18 cellular contexts compared by ENCODE assay signal in genomic region chr6:140440223-140440810, GRCh38.
A peak's percentile ranks its signal among the peaks of the same experiment; 100 is the strongest.
DNase-seq lines count a peak whose midpoint lies in the region; ATAC-seq and TF ChIP-seq lines count a peak whose summit lies in the region.
"Had no signal": no experiment of that assay in that cellular context is flagged by ENCODE, and none has a peak within 500 bp of the region (broad histone marks: within the 10 kb centered on the region; RNA-seq: fewer than 3 reads in every experiment).

No MANE protein-coding gene starts in this region.

- no peak overlapping the region for H3K56ac ChIP-seq in H9 (ENCODE audit: insufficient read length, low read depth, low read length)

- H4K5ac ChIP-seq in H9 (ENCODE audit: insufficient read length, low read depth, low read length): no peak overlapping the region

- H3K4me2 ChIP-seq in H9 (ENCODE audit: insufficient read depth, insufficient read length, low read length): no peak overlapping the region
- peak overlapping the region; percentile 16 for H3K4me2 ChIP-seq in parathyroid adenoma (ENCODE audit: low read length)

- H3K14ac ChIP-seq in H9 (ENCODE audit: insufficient read depth, low read length): no peak overlapping the region

- peak overlapping the region; percentile 60 to 91 (median 84); a peak in 5 of 7 replicates for H3K27ac Mint-ChIP-seq in H9
- H3K27ac Mint-ChIP-seq in CD8-positive, alpha-beta memory T cell: no peak overlapping the region
- H3K27ac Mint-ChIP-seq: activated CD8-positive, alpha-beta memory T cell treated with anti-CD3 and anti-CD28 coated beads, Interleukin-2, amount 10 ng/mL, durations not matched to agents 7 days and 5 days; activated naive CD8-positive, alpha-beta T cell treated with anti-CD3 and anti-CD28 coated beads, Interleukin-2, amount 10 ng/mL, durations not matched to agents 7 days and 5 days; B cell; stimulated activated naive CD8-positive, alpha-beta T cell treated with anti-CD3 and anti-CD28 coated beads, Interleukin-15, amount 100 ng/mL, for 72 hours; T-helper 1 cell treated with Interleukin-12 subunit alpha and Interleukin-12 subunit beta and Interleukin-4 antibody, amounts not matched to agents 30 μg/mL and 1 μg/mL, for 36 hours had no signal

- H3K4me3 Mint-ChIP-seq in H9: no peak overlapping the region
- no peak overlapping the region for H3K4me3 Mint-ChIP-seq in CD8-positive, alpha-beta memory T cell
- H3K4me3 Mint-ChIP-seq: activated CD8-positive, alpha-beta memory T cell treated with anti-CD3 and anti-CD28 coated beads, Interleukin-2, amount 10 ng/mL, durations not matched to agents 7 days and 5 days; activated naive CD8-positive, alpha-beta T cell treated with anti-CD3 and anti-CD28 coated beads, Interleukin-2, amount 10 ng/mL, durations not matched to agents 7 days and 5 days; B cell; stimulated activated naive CD8-positive, alpha-beta T cell treated with anti-CD3 and anti-CD28 coated beads, Interleukin-15, amount 100 ng/mL, for 72 hours; T-helper 1 cell treated with Interleukin-12 subunit alpha and Interleukin-12 subunit beta and Interleukin-4 antibody, amounts not matched to agents 30 μg/mL and 1 μg/mL, for 36 hours; type B pancreatic cell had no signal

- no peak for ATAC-seq in Panc1
- ATAC-seq: activated CD8-positive, alpha-beta memory T cell treated with anti-CD3 and anti-CD28 coated beads, Interleukin-2, amount 10 ng/mL, durations not matched to agents 7 days and 5 days; stimulated activated naive CD8-positive, alpha-beta T cell treated with anti-CD3 and anti-CD28 coated beads, Interleukin-15, amount 100 ng/mL, for 72 hours had no signal

- in situ Hi-C loops in Panc1 (cut with HindIII; ENCODE audit: low pct_unique_long_range_greater_than_20kb, low sequenced_read_pairs): no loop called here

- no TSS peak for BruUV-seq in Panc1 (replicated peaks; lab: Mats Ljungman, UMichigan)

- peaks cover 18% of the 10 kb centered on the region in 2 experiments for H3K9me3 Mint-ChIP-seq in H9
- no peaks in the 10 kb centered on the region for H3K9me3 Mint-ChIP-seq in CD8-positive, alpha-beta memory T cell
- H3K9me3 Mint-ChIP-seq: activated naive CD8-positive, alpha-beta T cell treated with anti-CD3 and anti-CD28 coated beads, Interleukin-2, amount 10 ng/mL, durations not matched to agents 7 days and 5 days; stimulated activated naive CD8-positive, alpha-beta T cell treated with anti-CD3 and anti-CD28 coated beads, Interleukin-15, amount 100 ng/mL, for 72 hours; T-helper 1 cell treated with Interleukin-12 subunit alpha and Interleukin-12 subunit beta and Interleukin-4 antibody, amounts not matched to agents 30 μg/mL and 1 μg/mL, for 36 hours had no signal

- no peaks in the 10 kb centered on the region for H3K23me2 ChIP-seq in H9 (ENCODE audit: insufficient read length, low read depth, low read length, poor library complexity, severe bottlenecking)

- H3K4ac ChIP-seq in H9 (ENCODE audit: low read depth, low read length): no peak overlapping the region

- no peak overlapping the region for H2BK20ac ChIP-seq in H9 (ENCODE audit: low read depth, low read length, poor library complexity, severe bottlenecking)

- H3K4me3 ChIP-seq in Panc1 (ENCODE audit: low read depth in 2 of 2, low read length in 2 of 2) (no peak overlapping the region), iPS-18a (ENCODE audit: low read length) (peak overlapping the region; percentile 30), parathyroid adenoma (ENCODE audit: low read depth, low read length) (peak overlapping the region; percentile 13)
- no peak overlapping the region for H3K4me3 ChIP-seq in CD8-positive, alpha-beta memory T cell (ENCODE audit: low read length)
- H3K4me3 ChIP-seq: lung had no signal

- H3K27me3 ChIP-seq in H9 (ENCODE audit: insufficient read depth, low read length): no peaks in the 10 kb centered on the region
- no peaks in the 10 kb centered on the region for H3K27me3 ChIP-seq in Panc1 (ENCODE audit: control insufficient read depth, insufficient read depth, low read length)
- H3K27me3 ChIP-seq in iPS-18a (ENCODE audit: control insufficient read depth, insufficient read depth, low read length): no peaks in the 10 kb centered on the region
- no peaks in the 10 kb centered on the region for H3K27me3 ChIP-seq in parathyroid adenoma (ENCODE audit: control insufficient read depth, insufficient read depth, low read length)
- no peaks in the 10 kb centered on the region for H3K27me3 ChIP-seq in CD8-positive, alpha-beta memory T cell (ENCODE audit: insufficient read depth, low read length, poor library complexity, severe bottlenecking)
- H3K27me3 ChIP-seq: brain microvascular endothelial cell had no signal

- DNase-seq in H9 (no peak), Panc1 (ENCODE audit: low read depth, low spot score) (no peak), activated gamma-delta T cell (lab: John Stamatoyannopoulos, UW) (no peak), NCI-H1417 (lab: John Stamatoyannopoulos, UW) (no peak)
- no peak for DNase-seq in CD8-positive, alpha-beta memory T cell
- DNase-seq: activated CD4-positive, alpha-beta T cell treated with anti-CD3 and anti-CD28 coated beads for 48 hours; activated CD8-positive, alpha-beta memory T cell treated with anti-CD3 and anti-CD28 coated beads, Interleukin-2, amount 10 ng/mL, durations not matched to agents 7 days and 5 days; activated naive CD8-positive, alpha-beta T cell treated with anti-CD3 and anti-CD28 coated beads, Interleukin-2, amount 10 ng/mL, durations not matched to agents 7 days and 5 days; brain microvascular endothelial cell; NCI-H1417 treated with DMSO at 0.1 percent for 48 hours; stimulated activated CD4-positive, alpha-beta T cell treated with anti-CD3 and anti-CD28 coated beads, Interleukin-4, amount 100 ng/mL, for 1 hour; stimulated activated naive CD8-positive, alpha-beta T cell treated with anti-CD3 and anti-CD28 coated beads, Interleukin-15, amount 100 ng/mL, for 72 hours had no signal

- H3K79me2 ChIP-seq in H9 (ENCODE audit: insufficient read depth, low read length) (no peaks in the 10 kb centered on the region), parathyroid adenoma (no peaks in the 10 kb centered on the region)

- H3K18ac ChIP-seq in H9 (ENCODE audit: insufficient read length, low read depth, low read length): no peak overlapping the region

- no peak overlapping the region for H3T11ph ChIP-seq in H9 (ENCODE audit: low read length)

- WGBS in H9 (ENCODE audit: extremely low coverage, insufficient read length, low lambda C conversion rate): no CpG with 5 or more reads among the region's 2 CpGs

- H2BK12ac ChIP-seq in H9 (ENCODE audit: insufficient read length, low read depth, low read length): no peak overlapping the region

- H2BK5ac ChIP-seq in H9 (ENCODE audit: insufficient read length, low read length): no peak overlapping the region

- H2BK15ac ChIP-seq in H9 (ENCODE audit: low read depth, low read length): no peak overlapping the region

- H2AFZ ChIP-seq in H9 (ENCODE audit: low read length) (no peak overlapping the region), parathyroid adenoma (peak overlapping the region; percentile 47)

- CTCF ChIA-PET in Panc1 (lab: Charles Lee): no interaction called here
- CTCF ChIA-PET in CD8-positive, alpha-beta memory T cell (lab: Charles Lee): no interaction called here

- TF ChIP-seq CTCF in H9 (conservative IDR thresholded peaks at IDR 0.05) (no peak), Panc1 (IDR thresholded peaks at IDR 0.05) (no peak), parathyroid adenoma (IDR thresholded peaks at IDR 0.05) (no peak)

- POLR2A ChIA-PET in Panc1 (lab: Charles Lee): no interaction called here
- POLR2A ChIA-PET in CD8-positive, alpha-beta memory T cell (lab: Charles Lee): no interaction called here

- peaks cover 47 to 50% of the 10 kb centered on the region in 2 experiments for H3K4me1 Mint-ChIP-seq in H9
- H3K4me1 Mint-ChIP-seq in CD8-positive, alpha-beta memory T cell: no peaks in the 10 kb centered on the region
- H3K4me1 Mint-ChIP-seq: activated CD8-positive, alpha-beta memory T cell treated with anti-CD3 and anti-CD28 coated beads, Interleukin-2, amount 10 ng/mL, durations not matched to agents 7 days and 5 days; activated naive CD8-positive, alpha-beta T cell treated with anti-CD3 and anti-CD28 coated beads, Interleukin-2, amount 10 ng/mL, durations not matched to agents 7 days and 5 days; B cell; stimulated activated naive CD8-positive, alpha-beta T cell treated with anti-CD3 and anti-CD28 coated beads, Interleukin-15, amount 100 ng/mL, for 72 hours had no signal

- H3K27me3 Mint-ChIP-seq in H9 (ENCODE audit: low read depth): no peaks in the 10 kb centered on the region
- H3K27me3 Mint-ChIP-seq in CD8-positive, alpha-beta memory T cell: peaks cover 4 to 6% of the 10 kb centered on the region in 2 donors
- H3K27me3 Mint-ChIP-seq: activated CD8-positive, alpha-beta memory T cell treated with anti-CD3 and anti-CD28 coated beads, Interleukin-2, amount 10 ng/mL, durations not matched to agents 7 days and 5 days; activated naive CD8-positive, alpha-beta T cell treated with anti-CD3 and anti-CD28 coated beads, Interleukin-2, amount 10 ng/mL, durations not matched to agents 7 days and 5 days; B cell; type B pancreatic cell had no signal

- no peak overlapping the region for H2AK5ac ChIP-seq in H9 (ENCODE audit: insufficient read length, low read length)

- H3K27ac ChIP-seq in H9 (ENCODE audit: insufficient read length, low read depth, low read length) (no peak overlapping the region), Panc1 (ENCODE audit: low read length) (peak overlapping the region; percentile 29; the same call in 1 of the 2 replicates), iPS-18a (ENCODE audit: low read length) (no peak overlapping the region), parathyroid adenoma (no peak overlapping the region)
- H3K27ac ChIP-seq in CD8-positive, alpha-beta memory T cell (ENCODE audit: low read depth, low read length): no peak overlapping the region
- H3K27ac ChIP-seq: brain microvascular endothelial cell had no signal

- no peaks in the 10 kb centered on the region for H3K9me3 ChIP-seq in H9 (ENCODE audit: control insufficient read depth, low read depth, low read length)
- no peaks in the 10 kb centered on the region; the same call in 1 of the 2 replicates for H3K9me3 ChIP-seq in Panc1 (ENCODE audit: control insufficient read depth, insufficient read depth, low read depth, low read length)
- H3K9me3 ChIP-seq in iPS-18a (ENCODE audit: control insufficient read depth, low read depth, low read length): no peaks in the 10 kb centered on the region
- H3K9me3 ChIP-seq in parathyroid adenoma (ENCODE audit: control insufficient read depth, low read length): no peaks in the 10 kb centered on the region
- no peaks in the 10 kb centered on the region for H3K9me3 ChIP-seq in CD8-positive, alpha-beta memory T cell (ENCODE audit: low read length)

- H3K36me3 Mint-ChIP-seq in H9 (ENCODE audit: insufficient read depth in 1 of 3, low read depth in 3 of 3): peaks cover 4 to 21% (median 16%) of the 10 kb centered on the region in 3 experiments
- no peaks in the 10 kb centered on the region for H3K36me3 Mint-ChIP-seq in CD8-positive, alpha-beta memory T cell
- H3K36me3 Mint-ChIP-seq: activated CD8-positive, alpha-beta memory T cell treated with anti-CD3 and anti-CD28 coated beads, Interleukin-2, amount 10 ng/mL, durations not matched to agents 7 days and 5 days; activated naive CD8-positive, alpha-beta T cell treated with anti-CD3 and anti-CD28 coated beads, Interleukin-2, amount 10 ng/mL, durations not matched to agents 7 days and 5 days had no signal

- no peak overlapping the region for H3K23ac ChIP-seq in H9 (ENCODE audit: insufficient read length, low read depth, low read length)

- no peak overlapping the region for H4K8ac ChIP-seq in H9 (replicated peaks; ENCODE audit: insufficient read length, low read depth, low read length)

- intact Hi-C loops in Panc1 (cut with micrococcal nuclease; ENCODE audit: unreplicated experiment): no loop called here

- H3K36me3 ChIP-seq in Panc1 (ENCODE audit: control insufficient read depth, insufficient read depth, low read length) (no peaks in the 10 kb centered on the region), iPS-18a (ENCODE audit: control insufficient read depth, low read depth, low read length) (no peaks in the 10 kb centered on the region), parathyroid adenoma (ENCODE audit: control insufficient read depth, insufficient read depth, low read length) (no peaks in the 10 kb centered on the region)
- H3K36me3 ChIP-seq in CD8-positive, alpha-beta memory T cell (ENCODE audit: insufficient read depth, low read length): no peaks in the 10 kb centered on the region
- H3K36me3 ChIP-seq: brain microvascular endothelial cell had no signal

- no peak overlapping the region for H2BK120ac ChIP-seq in H9 (ENCODE audit: low read depth, low read length, poor library complexity, severe bottlenecking)

- H4K91ac ChIP-seq in H9 (ENCODE audit: insufficient read length, low read depth, low read length): no peak overlapping the region

- no peaks in the 10 kb centered on the region for H4K20me1 ChIP-seq in H9 (ENCODE audit: control insufficient read depth, insufficient read depth, insufficient read length)

- H3K4me1 ChIP-seq in H9 (ENCODE audit: insufficient read depth, low read length) (peaks cover 3% of the 10 kb centered on the region; the same call in 1 of the 2 replicates), Panc1 (ENCODE audit: control insufficient read depth, insufficient read depth, low read length) (no peaks in the 10 kb centered on the region), iPS-18a (ENCODE audit: control insufficient read depth, low read depth, low read length) (peaks cover 35% of the 10 kb centered on the region), parathyroid adenoma (peaks cover 8% of the 10 kb centered on the region)
- H3K4me1 ChIP-seq in CD8-positive, alpha-beta memory T cell (ENCODE audit: insufficient read depth, low read length): no peaks in the 10 kb centered on the region

- H3K9ac ChIP-seq in H9 (ENCODE audit: extremely low read depth, insufficient read length, low read length) (no peak overlapping the region), iPS-18a (ENCODE audit: low read length) (no peak overlapping the region), parathyroid adenoma (no peak overlapping the region)

- no peaks in the 10 kb centered on the region for H3K79me1 ChIP-seq in H9 (ENCODE audit: insufficient read depth, low read depth, low read length, poor library complexity, severe bottlenecking)

Comparison
In these comparisons a context has a peak if more than half of its experiments do, and no peak if none do; other contexts are left out.
1. H3K27ac Mint-ChIP-seq: peak in H9 (3 of 3); none in CD8-positive, alpha-beta memory T cell (0 of 8).
2. H3K4me3 ChIP-seq: peak in iPS-18a (single experiment) and parathyroid adenoma (single experiment); none in Panc1 (0 of 2) and CD8-positive, alpha-beta memory T cell (single experiment).